ENCODE assay signal across 20 cellular contexts in the genomic region with DNA sequence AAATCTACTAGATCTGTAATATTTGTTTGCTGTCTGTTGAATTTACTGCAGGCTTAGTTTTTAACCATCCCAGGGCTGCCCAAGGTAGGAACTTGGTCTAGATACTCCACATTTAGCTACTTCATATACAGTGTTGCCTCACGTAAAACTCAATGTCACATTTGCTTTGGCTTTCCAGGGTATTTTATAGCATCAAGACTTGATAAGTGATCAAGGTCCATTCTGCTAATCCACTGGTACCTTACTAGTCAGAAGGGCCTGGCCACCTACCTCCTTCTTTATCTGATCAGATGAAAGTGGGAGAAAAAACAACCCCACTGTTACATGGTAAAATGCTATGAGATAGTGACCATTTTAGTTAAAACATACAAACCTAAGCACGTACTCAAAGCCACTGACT. TPM values are rescaled to one million over a fixed set of nuclear protein-coding genes. Genes with fewer than 3 reads are reported as not detected.
"Had no signal": no experiment of that assay in that cellular context is flagged by ENCODE, and none has a peak within 500 bp of the region (broad histone marks: within the 10 kb centered on the region; RNA-seq: fewer than 3 reads in every experiment).

No MANE protein-coding gene starts in this region.

- ATAC-seq: gastrocnemius medialis, heart right ventricle, left lung, left ventricle myocardium superior, lower lobe of right lung, mucosa of descending colon had no signal

- H3K9me3 ChIP-seq: esophagus muscularis mucosa, gastrocnemius medialis, heart right ventricle, left lung, lower lobe of right lung, mucosa of descending colon had no signal

- H3K4me1 ChIP-seq: esophagus muscularis mucosa, gastrocnemius medialis, heart right ventricle, left lung, lower lobe of right lung had no signal

- H3K27me3 ChIP-seq: dorsolateral prefrontal cortex, esophagus muscularis mucosa, gastrocnemius medialis, heart right ventricle, left lung had no signal

- DNase-seq: dermis blood vessel endothelial cell; dorsolateral prefrontal cortex; effector CD4-positive, alpha-beta T cell; effector memory CD4-positive, alpha-beta T cell; foreskin melanocyte; gastrocnemius medialis; glutamatergic neuron; heart right ventricle; immature natural killer cell; islet precursor cell; kidney; kidney glomerular epithelial cell; left lung; left ventricle myocardium superior; lower lobe of right lung; mesenchymal stem cell; mucosa of descending colon had no signal

- H3K36me3 ChIP-seq: esophagus muscularis mucosa, gastrocnemius medialis, heart right ventricle, left lung, lower lobe of right lung had no signal

- H3K4me3 ChIP-seq: coronary artery, esophagus muscularis mucosa, gastrocnemius medialis, heart right ventricle, left lung, lower lobe of right lung, mucosa of descending colon had no signal

- H3K27ac ChIP-seq: coronary artery, esophagus muscularis mucosa, gastrocnemius medialis, heart right ventricle, left lung, lower lobe of right lung had no signal

RNA-seq across cellular contexts. Expression of gene GREM1, which starts 25.5 kb away (rescaled TPM):
- total RNA-seq: endothelial cell of umbilical vein had no signal

RNA-seq across cellular contexts. Expression of gene SCG5, which starts 50.8 kb away (rescaled TPM):
- total RNA-seq: left ventricle myocardium superior had no signal
